ENCODE assay signal across 1 cellular context in the genomic region with DNA sequence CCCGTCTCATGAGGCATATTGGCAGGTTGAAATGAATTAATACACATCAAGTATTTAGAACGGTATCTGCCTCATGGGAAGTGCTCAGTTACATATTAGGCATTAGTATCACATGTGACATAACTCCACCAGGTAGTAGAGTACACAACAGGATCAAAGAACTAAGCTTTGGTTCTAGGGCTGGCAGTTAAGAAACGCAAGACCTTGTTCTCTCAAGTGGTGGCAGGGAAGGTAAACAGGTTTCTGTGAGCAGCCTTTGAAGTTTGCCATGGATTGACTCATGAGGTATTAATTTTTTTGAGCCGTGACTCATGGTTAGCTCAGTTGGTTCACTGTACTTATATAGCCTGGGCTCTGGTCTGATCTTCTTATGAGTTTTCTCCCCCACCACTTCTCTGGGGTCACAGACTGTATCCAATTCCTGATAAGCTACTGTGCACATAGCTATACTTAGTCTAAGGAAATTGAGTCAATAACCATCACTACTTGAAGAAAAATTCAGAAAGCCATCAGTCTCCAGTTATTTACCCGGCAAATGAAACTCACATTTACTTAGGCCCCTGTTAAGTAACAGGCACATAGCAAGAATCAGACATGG.
TF ChIP-seq lines count a peak whose summit lies in the region.

No MANE protein-coding gene starts in this region.

TF ChIP-seq in HepG2, 621 proteins besides CTCF, POLR2A, EP300 and RAD21 (continued from another document and continues in another):
- TF ChIP-seq, protein P1, sequence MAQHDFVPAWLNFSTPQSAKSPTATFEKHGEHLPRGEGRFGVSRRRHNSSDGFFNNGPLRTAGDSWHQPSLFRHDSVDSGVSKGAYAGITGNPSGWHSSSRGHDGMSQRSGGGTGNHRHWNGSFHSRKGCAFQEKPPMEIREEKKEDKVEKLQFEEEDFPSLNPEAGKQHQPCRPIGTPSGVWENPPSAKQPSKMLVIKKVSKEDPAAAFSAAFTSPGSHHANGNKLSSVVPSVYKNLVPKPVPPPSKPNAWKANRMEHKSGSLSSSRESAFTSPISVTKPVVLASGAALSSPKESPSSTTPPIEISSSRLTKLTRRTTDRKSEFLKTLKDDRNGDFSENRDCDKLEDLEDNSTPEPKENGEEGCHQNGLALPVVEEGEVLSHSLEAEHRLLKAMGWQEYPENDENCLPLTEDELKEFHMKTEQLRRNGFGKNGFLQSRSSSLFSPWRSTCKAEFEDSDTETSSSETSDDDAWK (CRISPR knock-in tag; IDR thresholded peaks at IDR 0.05): no peak
- TF ChIP-seq ZNF776 (CRISPR knock-in tag; IDR thresholded peaks at IDR 0.05) (no peak), ZNF225 (CRISPR knock-in tag; IDR thresholded peaks at IDR 0.05) (no peak), ZNF652 (CRISPR knock-in tag; IDR thresholded peaks at IDR 0.05; ENCODE audit: borderline replicate concordance, low read depth) (no peak; the same call in 1 of the 2 replicates), BHLHE40 (IDR thresholded peaks at IDR 0.05; ENCODE audit: low read length) (peak; percentile 88), ZNF777 (CRISPR knock-in tag; IDR thresholded peaks at IDR 0.05) (no peak), ZNF317 (CRISPR knock-in tag; IDR thresholded peaks at IDR 0.05) (peak; percentile 64; the same call in 1 of the 2 replicates), ZC3H13 (CRISPR knock-in tag; IDR thresholded peaks at IDR 0.05) (no peak), ZNF33A (CRISPR knock-in tag; IDR thresholded peaks at IDR 0.05; ENCODE audit: borderline replicate concordance) (no peak), SRF (IDR thresholded peaks at IDR 0.05; ENCODE audit: low read depth, low read length) (peak; percentile 87; the same call in 1 of the 2 replicates), GTF2F1 (IDR thresholded peaks at IDR 0.05; ENCODE audit: low read length) (no peak), NFRKB (IDR thresholded peaks at IDR 0.05) (no peak), SSRP1 (CRISPR knock-in tag; IDR thresholded peaks at IDR 0.05) (no peak), ZNF749 (CRISPR knock-in tag; IDR thresholded peaks at IDR 0.05; ENCODE audit: borderline replicate concordance) (no peak; the same call in 1 of the 2 replicates), SNRNP70 (IDR thresholded peaks at IDR 0.05; ENCODE audit: low read depth, low read length) (no peak), ZNF619 (CRISPR knock-in tag; IDR thresholded peaks at IDR 0.05) (no peak), TCF7 (IDR thresholded peaks at IDR 0.05; ENCODE audit: low read depth) (peak; percentile 100), JUND (CRISPR knock-in tag; IDR thresholded peaks at IDR 0.05) (peak; percentile 97), CHCHD3 (CRISPR knock-in tag; IDR thresholded peaks at IDR 0.05) (no peak), ZNF263 (CRISPR knock-in tag; IDR thresholded peaks at IDR 0.05) (no peak), PHB2 (IDR thresholded peaks at IDR 0.05; ENCODE audit: partially characterized antibody) (no peak), ZNF713 (CRISPR knock-in tag; IDR thresholded peaks at IDR 0.05) (no peak), EHMT2 (IDR thresholded peaks at IDR 0.05; ENCODE audit: borderline replicate concordance, low read depth, low read length) (peak; percentile 96), SRY (CRISPR knock-in tag; IDR thresholded peaks at IDR 0.05) (no peak), ZNF850 (CRISPR knock-in tag; conservative IDR thresholded peaks at IDR 0.05) (no peak), SUZ12 (IDR thresholded peaks at IDR 0.05; ENCODE audit: low read depth, low read length) (no peak), ZNF670 (CRISPR knock-in tag; IDR thresholded peaks at IDR 0.05; ENCODE audit: borderline replicate concordance) (no peak), TBX2 (CRISPR knock-in tag; IDR thresholded peaks at IDR 0.05; ENCODE audit: borderline replicate concordance) (peak; percentile 98), ZNF274 (CRISPR knock-in tag; IDR thresholded peaks at IDR 0.05) (no peak), CBFB (CRISPR knock-in tag; IDR thresholded peaks at IDR 0.05) (peak; percentile 86), ZNF282 (IDR thresholded peaks at IDR 0.05; ENCODE audit: partially characterized antibody) (no peak), CHD4 (IDR thresholded peaks at IDR 0.05; ENCODE audit: borderline replicate concordance, low read length) (peak; percentile 47; the same call in 1 of the 2 replicates), BRD4 (CRISPR knock-in tag; IDR thresholded peaks at IDR 0.05) (no peak), ZIK1 (CRISPR knock-in tag; IDR thresholded peaks at IDR 0.05; ENCODE audit: borderline replicate concordance, low read depth) (no peak), ZNF264 (CRISPR knock-in tag; IDR thresholded peaks at IDR 0.05) (peak; percentile 57; the same call in 1 of the 2 replicates), ZMYM3 (CRISPR knock-in tag; IDR thresholded peaks at IDR 0.05) (peak; percentile 82; the same call in 1 of the 2 replicates), ZNF432 (CRISPR knock-in tag; IDR thresholded peaks at IDR 0.05; ENCODE audit: borderline replicate concordance) (no peak), SKI (IDR thresholded peaks at IDR 0.05; ENCODE audit: partially characterized antibody) (peak; percentile 92), XBP1 (CRISPR knock-in tag; IDR thresholded peaks at IDR 0.05) (no peak), KDM5A (IDR thresholded peaks at IDR 0.05; ENCODE audit: borderline replicate concordance, low read length) (no peak), ZNF569 (CRISPR knock-in tag; IDR thresholded peaks at IDR 0.05; ENCODE audit: borderline replicate concordance) (no peak)
- TF ChIP-seq, protein P2, sequence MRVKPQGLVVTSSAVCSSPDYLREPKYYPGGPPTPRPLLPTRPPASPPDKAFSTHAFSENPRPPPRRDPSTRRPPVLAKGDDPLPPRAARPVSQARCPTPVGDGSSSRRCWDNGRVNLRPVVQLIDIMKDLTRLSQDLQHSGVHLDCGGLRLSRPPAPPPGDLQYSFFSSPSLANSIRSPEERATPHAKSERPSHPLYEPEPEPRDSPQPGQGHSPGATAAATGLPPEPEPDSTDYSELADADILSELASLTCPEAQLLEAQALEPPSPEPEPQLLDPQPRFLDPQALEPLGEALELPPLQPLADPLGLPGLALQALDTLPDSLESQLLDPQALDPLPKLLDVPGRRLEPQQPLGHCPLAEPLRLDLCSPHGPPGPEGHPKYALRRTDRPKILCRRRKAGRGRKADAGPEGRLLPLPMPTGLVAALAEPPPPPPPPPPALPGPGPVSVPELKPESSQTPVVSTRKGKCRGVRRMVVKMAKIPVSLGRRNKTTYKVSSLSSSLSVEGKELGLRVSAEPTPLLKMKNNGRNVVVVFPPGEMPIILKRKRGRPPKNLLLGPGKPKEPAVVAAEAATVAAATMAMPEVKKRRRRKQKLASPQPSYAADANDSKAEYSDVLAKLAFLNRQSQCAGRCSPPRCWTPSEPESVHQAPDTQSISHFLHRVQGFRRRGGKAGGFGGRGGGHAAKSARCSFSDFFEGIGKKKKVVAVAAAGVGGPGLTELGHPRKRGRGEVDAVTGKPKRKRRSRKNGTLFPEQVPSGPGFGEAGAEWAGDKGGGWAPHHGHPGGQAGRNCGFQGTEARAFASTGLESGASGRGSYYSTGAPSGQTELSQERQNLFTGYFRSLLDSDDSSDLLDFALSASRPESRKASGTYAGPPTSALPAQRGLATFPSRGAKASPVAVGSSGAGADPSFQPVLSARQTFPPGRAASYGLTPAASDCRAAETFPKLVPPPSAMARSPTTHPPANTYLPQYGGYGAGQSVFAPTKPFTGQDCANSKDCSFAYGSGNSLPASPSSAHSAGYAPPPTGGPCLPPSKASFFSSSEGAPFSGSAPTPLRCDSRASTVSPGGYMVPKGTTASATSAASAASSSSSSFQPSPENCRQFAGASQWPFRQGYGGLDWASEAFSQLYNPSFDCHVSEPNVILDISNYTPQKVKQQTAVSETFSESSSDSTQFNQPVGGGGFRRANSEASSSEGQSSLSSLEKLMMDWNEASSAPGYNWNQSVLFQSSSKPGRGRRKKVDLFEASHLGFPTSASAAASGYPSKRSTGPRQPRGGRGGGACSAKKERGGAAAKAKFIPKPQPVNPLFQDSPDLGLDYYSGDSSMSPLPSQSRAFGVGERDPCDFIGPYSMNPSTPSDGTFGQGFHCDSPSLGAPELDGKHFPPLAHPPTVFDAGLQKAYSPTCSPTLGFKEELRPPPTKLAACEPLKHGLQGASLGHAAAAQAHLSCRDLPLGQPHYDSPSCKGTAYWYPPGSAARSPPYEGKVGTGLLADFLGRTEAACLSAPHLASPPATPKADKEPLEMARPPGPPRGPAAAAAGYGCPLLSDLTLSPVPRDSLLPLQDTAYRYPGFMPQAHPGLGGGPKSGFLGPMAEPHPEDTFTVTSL (CRISPR knock-in tag; IDR thresholded peaks at IDR 0.05; ENCODE audit: borderline replicate concordance): peak; percentile 99
- TF ChIP-seq, protein P3, sequence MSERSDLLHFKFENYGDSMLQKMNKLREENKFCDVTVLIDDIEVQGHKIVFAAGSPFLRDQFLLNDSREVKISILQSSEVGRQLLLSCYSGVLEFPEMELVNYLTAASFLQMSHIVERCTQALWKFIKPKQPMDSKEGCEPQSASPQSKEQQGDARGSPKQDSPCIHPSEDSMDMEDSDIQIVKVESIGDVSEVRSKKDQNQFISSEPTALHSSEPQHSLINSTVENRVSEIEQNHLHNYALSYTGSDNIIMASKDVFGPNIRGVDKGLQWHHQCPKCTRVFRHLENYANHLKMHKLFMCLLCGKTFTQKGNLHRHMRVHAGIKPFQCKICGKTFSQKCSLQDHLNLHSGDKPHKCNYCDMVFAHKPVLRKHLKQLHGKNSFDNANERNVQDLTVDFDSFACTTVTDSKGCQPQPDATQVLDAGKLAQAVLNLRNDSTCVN (CRISPR knock-in tag; IDR thresholded peaks at IDR 0.05; ENCODE audit: borderline replicate concordance): peak; percentile 85; the same call in 1 of the 2 replicates
- TF ChIP-seq, protein P4, sequence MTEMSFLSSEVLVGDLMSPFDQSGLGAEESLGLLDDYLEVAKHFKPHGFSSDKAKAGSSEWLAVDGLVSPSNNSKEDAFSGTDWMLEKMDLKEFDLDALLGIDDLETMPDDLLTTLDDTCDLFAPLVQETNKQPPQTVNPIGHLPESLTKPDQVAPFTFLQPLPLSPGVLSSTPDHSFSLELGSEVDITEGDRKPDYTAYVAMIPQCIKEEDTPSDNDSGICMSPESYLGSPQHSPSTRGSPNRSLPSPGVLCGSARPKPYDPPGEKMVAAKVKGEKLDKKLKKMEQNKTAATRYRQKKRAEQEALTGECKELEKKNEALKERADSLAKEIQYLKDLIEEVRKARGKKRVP (CRISPR knock-in tag; IDR thresholded peaks at IDR 0.05): peak in 1 of 2 experiments; percentile 88; a peak in 2 of 4 replicates
- TF ChIP-seq, protein P5, sequence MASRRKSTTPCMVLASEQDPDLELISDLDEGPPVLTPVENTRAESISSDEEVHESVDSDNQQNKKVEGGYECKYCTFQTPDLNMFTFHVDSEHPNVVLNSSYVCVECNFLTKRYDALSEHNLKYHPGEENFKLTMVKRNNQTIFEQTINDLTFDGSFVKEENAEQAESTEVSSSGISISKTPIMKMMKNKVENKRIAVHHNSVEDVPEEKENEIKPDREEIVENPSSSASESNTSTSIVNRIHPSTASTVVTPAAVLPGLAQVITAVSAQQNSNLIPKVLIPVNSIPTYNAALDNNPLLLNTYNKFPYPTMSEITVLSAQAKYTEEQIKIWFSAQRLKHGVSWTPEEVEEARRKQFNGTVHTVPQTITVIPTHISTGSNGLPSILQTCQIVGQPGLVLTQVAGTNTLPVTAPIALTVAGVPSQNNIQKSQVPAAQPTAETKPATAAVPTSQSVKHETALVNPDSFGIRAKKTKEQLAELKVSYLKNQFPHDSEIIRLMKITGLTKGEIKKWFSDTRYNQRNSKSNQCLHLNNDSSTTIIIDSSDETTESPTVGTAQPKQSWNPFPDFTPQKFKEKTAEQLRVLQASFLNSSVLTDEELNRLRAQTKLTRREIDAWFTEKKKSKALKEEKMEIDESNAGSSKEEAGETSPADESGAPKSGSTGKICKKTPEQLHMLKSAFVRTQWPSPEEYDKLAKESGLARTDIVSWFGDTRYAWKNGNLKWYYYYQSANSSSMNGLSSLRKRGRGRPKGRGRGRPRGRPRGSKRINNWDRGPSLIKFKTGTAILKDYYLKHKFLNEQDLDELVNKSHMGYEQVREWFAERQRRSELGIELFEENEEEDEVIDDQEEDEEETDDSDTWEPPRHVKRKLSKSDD (CRISPR knock-in tag; IDR thresholded peaks at IDR 0.05; ENCODE audit: low read depth): no peak
- TF ChIP-seq, protein P6, sequence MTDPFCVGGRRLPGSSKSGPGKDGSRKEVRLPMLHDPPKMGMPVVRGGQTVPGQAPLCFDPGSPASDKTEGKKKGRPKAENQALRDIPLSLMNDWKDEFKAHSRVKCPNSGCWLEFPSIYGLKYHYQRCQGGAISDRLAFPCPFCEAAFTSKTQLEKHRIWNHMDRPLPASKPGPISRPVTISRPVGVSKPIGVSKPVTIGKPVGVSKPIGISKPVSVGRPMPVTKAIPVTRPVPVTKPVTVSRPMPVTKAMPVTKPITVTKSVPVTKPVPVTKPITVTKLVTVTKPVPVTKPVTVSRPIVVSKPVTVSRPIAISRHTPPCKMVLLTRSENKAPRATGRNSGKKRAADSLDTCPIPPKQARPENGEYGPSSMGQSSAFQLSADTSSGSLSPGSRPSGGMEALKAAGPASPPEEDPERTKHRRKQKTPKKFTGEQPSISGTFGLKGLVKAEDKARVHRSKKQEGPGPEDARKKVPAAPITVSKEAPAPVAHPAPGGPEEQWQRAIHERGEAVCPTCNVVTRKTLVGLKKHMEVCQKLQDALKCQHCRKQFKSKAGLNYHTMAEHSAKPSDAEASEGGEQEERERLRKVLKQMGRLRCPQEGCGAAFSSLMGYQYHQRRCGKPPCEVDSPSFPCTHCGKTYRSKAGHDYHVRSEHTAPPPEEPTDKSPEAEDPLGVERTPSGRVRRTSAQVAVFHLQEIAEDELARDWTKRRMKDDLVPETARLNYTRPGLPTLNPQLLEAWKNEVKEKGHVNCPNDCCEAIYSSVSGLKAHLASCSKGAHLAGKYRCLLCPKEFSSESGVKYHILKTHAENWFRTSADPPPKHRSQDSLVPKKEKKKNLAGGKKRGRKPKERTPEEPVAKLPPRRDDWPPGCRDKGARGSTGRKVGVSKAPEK (CRISPR knock-in tag; IDR thresholded peaks at IDR 0.05; ENCODE audit: borderline replicate concordance): no peak
- TF ChIP-seq, protein P7, sequence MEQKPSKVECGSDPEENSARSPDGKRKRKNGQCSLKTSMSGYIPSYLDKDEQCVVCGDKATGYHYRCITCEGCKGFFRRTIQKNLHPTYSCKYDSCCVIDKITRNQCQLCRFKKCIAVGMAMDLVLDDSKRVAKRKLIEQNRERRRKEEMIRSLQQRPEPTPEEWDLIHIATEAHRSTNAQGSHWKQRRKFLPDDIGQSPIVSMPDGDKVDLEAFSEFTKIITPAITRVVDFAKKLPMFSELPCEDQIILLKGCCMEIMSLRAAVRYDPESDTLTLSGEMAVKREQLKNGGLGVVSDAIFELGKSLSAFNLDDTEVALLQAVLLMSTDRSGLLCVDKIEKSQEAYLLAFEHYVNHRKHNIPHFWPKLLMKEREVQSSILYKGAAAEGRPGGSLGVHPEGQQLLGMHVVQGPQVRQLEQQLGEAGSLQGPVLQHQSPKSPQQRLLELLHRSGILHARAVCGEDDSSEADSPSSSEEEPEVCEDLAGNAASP (CRISPR knock-in tag; IDR thresholded peaks at IDR 0.05; ENCODE audit: borderline replicate concordance): peak; percentile 89
- TF ChIP-seq, protein P8, sequence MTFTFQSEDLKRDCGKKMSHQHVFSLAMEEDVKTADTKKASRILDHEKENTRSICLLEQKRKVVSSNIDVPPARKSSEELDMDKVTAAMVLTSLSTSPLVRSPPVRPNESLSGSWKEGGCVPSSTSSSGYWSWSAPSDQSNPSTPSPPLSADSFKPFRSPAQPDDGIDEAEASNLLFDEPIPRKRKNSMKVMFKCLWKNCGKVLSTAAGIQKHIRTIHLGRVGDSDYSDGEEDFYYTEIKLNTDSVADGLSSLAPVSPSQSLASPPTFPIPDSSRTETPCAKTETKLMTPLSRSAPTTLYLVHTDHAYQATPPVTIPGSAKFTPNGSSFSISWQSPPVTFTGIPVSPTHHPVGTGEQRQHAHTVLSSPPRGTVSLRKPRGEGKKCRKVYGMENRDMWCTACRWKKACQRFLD (CRISPR knock-in tag; IDR thresholded peaks at IDR 0.05; ENCODE audit: borderline replicate concordance): no peak
